Comparison of ENCODE assay signal across 27 cellular contexts in genomic region chrX:116241001-116241400, GRCh38.
"Had no signal": no experiment of that assay in that cellular context is flagged by ENCODE, and none has a peak within 500 bp of the region (broad histone marks: within the 10 kb centered on the region; RNA-seq: fewer than 3 reads in every experiment).

No MANE protein-coding gene starts in this region.

- H3K36me3 ChIP-seq: ascending aorta, heart left ventricle, left ventricle myocardium inferior, neutrophil, right lobe of liver, thoracic aorta, vagina, WERI-Rb-1 had no signal

- H3K4me3 ChIP-seq: ascending aorta, left ventricle myocardium inferior, lung, right lobe of liver, thoracic aorta, vagina had no signal

- DNase-seq: activated CD4-positive, alpha-beta memory T cell treated with anti-CD3 and anti-CD28 coated beads for 36 hours; activated CD4-positive, alpha-beta T cell treated with anti-CD3 and anti-CD28 coated beads, Interleukin-2, amount 10 ng/mL, durations not matched to agents 24 days and 14 days; activated CD4-positive, CD25-positive, alpha-beta regulatory T cell treated with anti-CD3 and anti-CD28 coated beads, Interleukin-2, amount 50 U/mL, for 72 hours; activated CD8-positive, alpha-beta memory T cell treated with anti-CD3 and anti-CD28 coated beads, Interleukin-2, amount 50 U/mL, for 4 hours; activated effector memory CD4-positive, alpha-beta T cell treated with anti-CD3 and anti-CD28 coated beads, Interleukin-2, amount 50 U/mL, for 16 hours; activated naive CD4-positive, alpha-beta T cell treated with anti-CD3 and anti-CD28 coated beads for 36 hours; activated naive CD8-positive, alpha-beta T cell treated with anti-CD3 and anti-CD28 coated beads, Interleukin-2, amount 10 ng/mL, durations not matched to agents 7 days and 5 days; activated T-cell treated with anti-CD3 and anti-CD28 coated beads, Interleukin-2, amount 50 U/mL, for 1 hour; caudate nucleus; heart left ventricle; hypothalamus; immature natural killer cell; left ventricle myocardium inferior; naive B cell; nephron progenitor cell; right lobe of liver; stimulated activated CD4-positive, alpha-beta T cell treated with anti-CD3 and anti-CD28 coated beads, Interleukin-4, amount 100 ng/mL, for 1 hour; stimulated activated naive CD8-positive, alpha-beta T cell treated with anti-CD3 and anti-CD28 coated beads, Interleukin-15, Interleukin-2, amounts not matched to agents 100 U/mL and 50 U/mL, for 24 hours; SW 1271; T-helper 9 cell; trophoblast cell; WERI-Rb-1 had no signal

- H3K27me3 ChIP-seq: ascending aorta, heart left ventricle, neutrophil, right lobe of liver, vagina had no signal

- H3K9me3 ChIP-seq: ascending aorta, neutrophil, right lobe of liver, thoracic aorta, vagina had no signal

- ATAC-seq: heart left ventricle; stimulated activated naive CD8-positive, alpha-beta T cell treated with anti-CD3 and anti-CD28 coated beads, Interleukin-15, Interleukin-2, amounts not matched to agents 100 U/mL and 50 U/mL, for 24 hours had no signal

- H3K27ac ChIP-seq: ascending aorta, heart left ventricle, left ventricle myocardium inferior, neutrophil, right lobe of liver, thoracic aorta, WERI-Rb-1 had no signal

- H3K4me1 ChIP-seq: ascending aorta, heart left ventricle, left ventricle myocardium inferior, right lobe of liver, vagina had no signal
